9 cellular contexts compared by ENCODE assay signal in genomic region chr1:38046333-38046883, GRCh38. TPM values are rescaled to one million over a fixed set of nuclear protein-coding genes. Genes with fewer than 3 reads are reported as not detected.
DNase-seq lines count a peak whose midpoint lies in the region; ATAC-seq and TF ChIP-seq lines count a peak whose summit lies in the region.
"Had no signal": no experiment of that assay in that cellular context is flagged by ENCODE, and none has a peak within 500 bp of the region (broad histone marks: within the 10 kb centered on the region; RNA-seq: fewer than 3 reads in every experiment).

Gene POU3F1 (minus strand): TSS chr1:38046793. CDS start chr1:38046743, 50 bp downstream.

- peak within 1 kb of the TSS; percentile 64 for H3K4me3 ChIP-seq in DOHH2 (ENCODE audit: low read length)
- peak within 1 kb of the TSS; percentile 44 for H3K4me3 ChIP-seq in HEK293 (ENCODE audit: low read depth, low read length)
- peak within 1 kb of the TSS; percentile 72 for H3K4me3 ChIP-seq in skeletal muscle satellite cell (ENCODE audit: low read length)

- no peak within 1 kb of the TSS for H3K27ac ChIP-seq in DOHH2 (ENCODE audit: low read depth, low read length)
- H3K27ac ChIP-seq in HEK293 (ENCODE audit: extremely low read depth, low read depth, low read length) = no peak within 1 kb of the TSS; the same call in 1 of the 2 replicates
- H3K27ac ChIP-seq in VCaP = peak within 1 kb of the TSS; percentile 61
- H3K27ac ChIP-seq in foreskin keratinocyte = peak within 1 kb of the TSS; percentile 26

- no peaks in the 10 kb centered on the region for H3K9me2 ChIP-seq in DOHH2 (replicated peaks; ENCODE audit: control insufficient read depth, low read length)

- no peaks in the 10 kb centered on the region for H3K9me3 ChIP-seq in DOHH2 (ENCODE audit: control insufficient read depth, insufficient read depth, low read length)
- no peaks in the 10 kb centered on the region for H3K9me3 ChIP-seq in HEK293 (ENCODE audit: control insufficient read depth, insufficient read depth, low read depth, low read length)
- H3K9me3 ChIP-seq in skeletal muscle satellite cell (replicated peaks; ENCODE audit: low read length) = no peaks in the 10 kb centered on the region

- POLR2A ChIA-PET in HEK293 (lab: Yijun Ruan, JAX) = interaction anchor here (0.6 to 1.0 kb wide), 4 partner anchors 16 to 92 kb away, joined by 3 to 6 read pairs (median 4); no protein-coding TSS in a partner anchor

- H3K4me2 ChIP-seq in DOHH2 (ENCODE audit: low read length) = peak within 1 kb of the TSS; percentile 70
- H3K4me2 ChIP-seq in skeletal muscle satellite cell (ENCODE audit: low read length) = peak within 1 kb of the TSS; percentile 89

- H4K20me1 ChIP-seq in DOHH2 (ENCODE audit: control insufficient read depth, insufficient read depth, low read depth, low read length) = no peaks in the 10 kb centered on the region

- no peaks in the 10 kb centered on the region for H3F3A ChIP-seq in DOHH2 (ENCODE audit: control insufficient read depth, insufficient read depth)

- no peak for DNase-seq in foreskin keratinocyte
- no peak for DNase-seq in middle frontal gyrus (ENCODE audit: extremely low spot score, low spot score)
- no peak for DNase-seq in SIG-M5 (lab: John Stamatoyannopoulos, UW)
- no peak for DNase-seq in GDM1 (lab: John Stamatoyannopoulos, UW)

- no peak for ATAC-seq in foreskin keratinocyte

- H3K27me3 ChIP-seq in DOHH2 (ENCODE audit: control insufficient read depth, low read length) = peaks cover 48% of the 10 kb centered on the region
- peaks cover 55% of the 10 kb centered on the region for H3K27me3 ChIP-seq in foreskin keratinocyte
- H3K27me3 ChIP-seq in skeletal muscle satellite cell (ENCODE audit: control insufficient read depth, insufficient read depth, low read length) = peaks cover 58% of the 10 kb centered on the region

- no peaks in the 10 kb centered on the region for H3K79me2 ChIP-seq in DOHH2 (ENCODE audit: control insufficient read depth, low read length)

- H3K4me1 ChIP-seq in DOHH2 (ENCODE audit: control insufficient read depth, low read length) (peaks cover 17% of the 10 kb centered on the region), HEK293 (ENCODE audit: control insufficient read depth, insufficient read depth, low read length) (no peaks in the 10 kb centered on the region), foreskin keratinocyte (no peaks in the 10 kb centered on the region), skeletal muscle satellite cell (ENCODE audit: control insufficient read depth, insufficient read depth, low read length) (peaks cover 9% of the 10 kb centered on the region)

- H3K9ac ChIP-seq in skeletal muscle satellite cell (ENCODE audit: low read depth, low read length) = no peak within 1 kb of the TSS

- TF ChIP-seq CTCF in DOHH2 (IDR thresholded peaks at IDR 0.05; ENCODE audit: low read depth, low read length, poor library complexity, severe bottlenecking) = no peak
- no peak for TF ChIP-seq CTCF in HEK293 (tag by site-specific recombination; IDR thresholded peaks at IDR 0.05)
- no peak for TF ChIP-seq CTCF in VCaP (conservative IDR thresholded peaks at IDR 0.05)
- no peak for TF ChIP-seq CTCF in foreskin keratinocyte (conservative IDR thresholded peaks at IDR 0.05)

- CTCF ChIA-PET in HEK293 (lab: Yijun Ruan, JAX) = interaction anchor here (0.7 to 0.9 kb wide), 2 partner anchors 9 to 13 kb away, joined by 4 read pairs; no protein-coding TSS in a partner anchor

- H3K36me3 ChIP-seq in DOHH2 (ENCODE audit: control insufficient read depth, low read length) (no peaks in the 10 kb centered on the region), HEK293 (ENCODE audit: control insufficient read depth in 2 of 2, insufficient read depth in 1 of 2, low read length in 2 of 2) (no peaks in the 10 kb centered on the region), skeletal muscle satellite cell (ENCODE audit: insufficient read depth, low read length) (no peaks in the 10 kb centered on the region)

TF ChIP-seq in HEK293, 187 proteins besides CTCF, POLR2A, EP300 and RAD21:
- TF ChIP-seq ZNF560 (tag by site-specific recombination; IDR thresholded peaks at IDR 0.05; ENCODE audit: borderline replicate concordance) = no peak
- TF ChIP-seq ZNF654 (tag by site-specific recombination; IDR thresholded peaks at IDR 0.05; ENCODE audit: low read depth) = no peak
- no peak for TF ChIP-seq YY1 (tag by site-specific recombination; IDR thresholded peaks at IDR 0.05)
- TF ChIP-seq ZNF292 (tag by site-specific recombination; IDR thresholded peaks at IDR 0.05; ENCODE audit: borderline replicate concordance, low read depth) = no peak
- TF ChIP-seq ZNF596 (tag by site-specific recombination; IDR thresholded peaks at IDR 0.05) = no peak
- no peak for TF ChIP-seq ZNF311 (tag by site-specific recombination; IDR thresholded peaks at IDR 0.05; ENCODE audit: borderline replicate concordance)
- no peak for TF ChIP-seq ZNF157 (tag by site-specific recombination; IDR thresholded peaks at IDR 0.05)
- no peak for TF ChIP-seq GLI2 (tag by site-specific recombination; IDR thresholded peaks at IDR 0.05; ENCODE audit: borderline replicate concordance, low read depth)
- TF ChIP-seq ZNF621 (tag by site-specific recombination; IDR thresholded peaks at IDR 0.05) = no peak
- no peak for TF ChIP-seq ZNF146 (tag by site-specific recombination; IDR thresholded peaks at IDR 0.05)

RNA-seq across cellular contexts. Expression of gene POU3F1, which starts in this region (rescaled TPM):
- total RNA-seq in foreskin keratinocyte = 0.14 and 0.25 TPM in 2 replicates
- 0.08 and 0.12 TPM in 2 replicates for polyA plus RNA-seq in foreskin keratinocyte
- 0.22 TPM in 1 of 2 replicates, not detected in the other for total RNA-seq in skeletal muscle satellite cell (2012; rRNA removed)
- total RNA-seq: M059J had no signal

Comparison
In these comparisons a context has a peak if more than half of its experiments do, and no peak if none do; other contexts are left out.
1. H3K27ac ChIP-seq: peak in VCaP (single experiment) and foreskin keratinocyte (single experiment); none in DOHH2 (single experiment) and HEK293 (single experiment).
2. Peak in every context shown above with its lines, with median percentiles within 50 percentile points of each other: H3K4me3 ChIP-seq.